In the genomic region with DNA sequence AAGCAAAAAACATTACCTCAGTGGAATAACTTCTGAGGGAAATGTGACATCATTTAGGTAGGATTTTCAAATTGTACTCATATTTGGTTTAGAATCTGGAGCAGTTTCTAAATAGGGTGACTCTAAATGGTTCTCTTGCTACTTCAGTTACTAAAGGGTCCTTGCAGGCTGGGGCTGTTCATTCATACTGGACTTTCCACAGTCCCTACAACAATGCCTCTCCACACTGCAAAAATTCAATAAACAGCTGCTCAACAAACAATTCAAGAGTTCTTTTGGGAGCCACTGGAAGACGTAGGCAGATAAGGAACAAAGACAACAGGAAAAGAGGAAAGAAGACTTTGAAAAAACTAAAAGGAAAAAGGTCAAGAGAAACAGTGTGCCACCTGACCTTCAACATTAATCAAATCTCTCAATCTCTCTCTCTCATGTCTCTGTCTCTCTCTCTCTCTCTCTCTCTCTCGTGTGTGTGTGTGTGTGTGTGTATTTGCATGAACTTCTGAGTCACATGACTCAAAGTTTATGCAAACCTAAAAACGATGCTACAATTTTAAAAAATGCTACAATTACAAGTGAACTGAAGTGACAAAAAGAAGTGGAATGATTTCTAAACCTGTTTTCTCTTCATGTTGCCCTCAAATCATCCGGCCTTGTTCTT, we compare ENCODE assay signal across 21 cellular contexts. TPM values are rescaled to one million over a fixed set of nuclear protein-coding genes. Genes with fewer than 3 reads are reported as not detected.
A peak's percentile ranks its signal among the peaks of the same experiment; 100 is the strongest.
DNase-seq lines count a peak whose midpoint lies in the region; ATAC-seq and TF ChIP-seq lines count a peak whose summit lies in the region.
"Had no signal": no experiment of that assay in that cellular context is flagged by ENCODE, and none has a peak within 500 bp of the region (broad histone marks: within the 10 kb centered on the region; RNA-seq: fewer than 3 reads in every experiment).

No MANE protein-coding gene starts in this region.

- peak overlapping the region; percentile 25 for H3K27ac ChIP-seq in CD4-positive, CD25-positive, alpha-beta regulatory T cell (ENCODE audit: insufficient read depth, low read length, poor library complexity, severe bottlenecking)
- H3K27ac ChIP-seq in CD8-positive, alpha-beta T cell (ENCODE audit: low read depth, low read length): no peak overlapping the region
- no peak overlapping the region for H3K27ac ChIP-seq in coronary artery
- H3K27ac ChIP-seq: epithelial cell of prostate, hepatocyte, skin epidermis had no signal

- peak overlapping the region in 1 of 4 donors; percentile 59 for H3K4me3 Mint-ChIP-seq in CD4-positive, CD25-positive, alpha-beta regulatory T cell
- no peak overlapping the region for H3K4me3 Mint-ChIP-seq in CD8-positive, alpha-beta T cell
- H3K4me3 Mint-ChIP-seq in activated T-helper 2 cell treated with anti-CD3 and anti-CD28 coated beads, Interferon-gamma antibody, Interleukin-2, Interleukin-4, amounts not matched to agents 10 μg/mL and 5 μg/mL and 100 μg/mL, durations not matched to agents 14 hours and 24 hours and 36 hours (ENCODE audit: low read depth): no peak overlapping the region
- no peak overlapping the region for H3K4me3 Mint-ChIP-seq in immature natural killer cell

- POLR2A ChIA-PET in CD8-positive, alpha-beta T cell (lab: Charles Lee): interaction anchor here (0.8 to 4.0 kb wide), 2 partner anchors 14 to 80 kb away, joined by 5 to 17 read pairs; partner anchors contain the start of gene NOL7

- CTCF ChIA-PET in CD8-positive, alpha-beta T cell (lab: Charles Lee): interaction anchor here (1.2 to 2.0 kb wide), 4 partner anchors 14 to 82 kb away, joined by 4 to 6 read pairs (median 4); partner anchors contain the start of genes NOL7, RANBP9 and SIRT5

- intact Hi-C loops in CD8-positive, alpha-beta T cell (cut with DNase I, micrococcal nuclease): loop anchor here (5.0 kb wide), 2 partner anchors 38 to 297 kb away; no protein-coding TSS in a partner anchor
- intact Hi-C loops in activated T-helper 2 cell treated with anti-CD3 and anti-CD28 coated beads, Interferon-gamma antibody, Interleukin-2, Interleukin-4, amounts not matched to agents 10 μg/mL and 5 μg/mL and 100 μg/mL, durations not matched to agents 14 hours and 24 hours and 36 hours (cut with micrococcal nuclease): no loop called here

- H3K27me3 Mint-ChIP-seq in CD4-positive, CD25-positive, alpha-beta regulatory T cell: no peaks in the 10 kb centered on the region
- H3K27me3 Mint-ChIP-seq in CD8-positive, alpha-beta T cell (ENCODE audit: low read depth): no peaks in the 10 kb centered on the region
- H3K27me3 Mint-ChIP-seq in activated T-helper 2 cell treated with anti-CD3 and anti-CD28 coated beads, Interferon-gamma antibody, Interleukin-2, Interleukin-4, amounts not matched to agents 10 μg/mL and 5 μg/mL and 100 μg/mL, durations not matched to agents 14 hours and 24 hours and 36 hours (ENCODE audit: low read depth): no peaks in the 10 kb centered on the region
- no peaks in the 10 kb centered on the region for H3K27me3 Mint-ChIP-seq in immature natural killer cell (ENCODE audit: low read depth in 3 of 3)

- H3K9me3 Mint-ChIP-seq in CD4-positive, CD25-positive, alpha-beta regulatory T cell: no peaks in the 10 kb centered on the region
- H3K9me3 Mint-ChIP-seq in CD8-positive, alpha-beta T cell: no peaks in the 10 kb centered on the region
- no peaks in the 10 kb centered on the region for H3K9me3 Mint-ChIP-seq in activated T-helper 2 cell treated with anti-CD3 and anti-CD28 coated beads, Interferon-gamma antibody, Interleukin-2, Interleukin-4, amounts not matched to agents 10 μg/mL and 5 μg/mL and 100 μg/mL, durations not matched to agents 14 hours and 24 hours and 36 hours
- no peaks in the 10 kb centered on the region for H3K9me3 Mint-ChIP-seq in immature natural killer cell

- H3K4me1 ChIP-seq in CD4-positive, CD25-positive, alpha-beta regulatory T cell (ENCODE audit: control insufficient read depth, insufficient read depth, low read length, poor library complexity, severe bottlenecking): peaks cover 4% of the 10 kb centered on the region
- H3K4me1 ChIP-seq in CD8-positive, alpha-beta T cell (ENCODE audit: insufficient read depth, low read length): no peaks in the 10 kb centered on the region

- no peaks in the 10 kb centered on the region for H3K27me3 ChIP-seq in CD4-positive, CD25-positive, alpha-beta regulatory T cell (ENCODE audit: control insufficient read depth, insufficient read depth, low read length)
- H3K27me3 ChIP-seq in CD8-positive, alpha-beta T cell (ENCODE audit: insufficient read depth, low read length): no peaks in the 10 kb centered on the region
- H3K27me3 ChIP-seq: hepatocyte, MG63 had no signal

- H3K9me3 ChIP-seq in CD4-positive, CD25-positive, alpha-beta regulatory T cell (ENCODE audit: control insufficient read depth in 2 of 2, low read length in 2 of 2): no peaks in the 10 kb centered on the region
- H3K9me3 ChIP-seq in CD8-positive, alpha-beta T cell (ENCODE audit: low read length): no peaks in the 10 kb centered on the region
- H3K9me3 ChIP-seq: MG63 had no signal

- peaks cover 19 to 46% (median 32%) of the 10 kb centered on the region in 4 donors for H3K4me1 Mint-ChIP-seq in CD4-positive, CD25-positive, alpha-beta regulatory T cell
- H3K4me1 Mint-ChIP-seq in CD8-positive, alpha-beta T cell (ENCODE audit: low read depth): peaks cover 14% of the 10 kb centered on the region
- H3K4me1 Mint-ChIP-seq in activated T-helper 2 cell treated with anti-CD3 and anti-CD28 coated beads, Interferon-gamma antibody, Interleukin-2, Interleukin-4, amounts not matched to agents 10 μg/mL and 5 μg/mL and 100 μg/mL, durations not matched to agents 14 hours and 24 hours and 36 hours (ENCODE audit: low read depth): peaks cover 21% of the 10 kb centered on the region
- H3K4me1 Mint-ChIP-seq in immature natural killer cell: peaks cover 3 to 14% of the 10 kb centered on the region in 2 donors

- no peak for DNase-seq in CD4-positive, CD25-positive, alpha-beta regulatory T cell
- no peak for DNase-seq in CD8-positive, alpha-beta T cell
- DNase-seq in activated T-helper 2 cell treated with anti-CD3 and anti-CD28 coated beads, Interferon-gamma antibody, Interleukin-2, Interleukin-4, amounts not matched to agents 10 μg/mL and 5 μg/mL and 100 μg/mL, durations not matched to agents 14 hours and 24 hours and 36 hours (ENCODE audit: low spot score): no peak
- no peak for DNase-seq in immature natural killer cell
- no peak for DNase-seq in DMS114 treated with DMSO at 0.1 percent for 48 hours (lab: John Stamatoyannopoulos, UW; ENCODE audit: unreplicated experiment)
- no peak for DNase-seq in stimulated activated CD4-positive, alpha-beta T cell treated with anti-CD3 and anti-CD28 coated beads, Interleukin-12 subunit alpha, Interleukin-12 subunit beta, amount 100 ng/mL, for 4 hours
- no peak for DNase-seq in coronary artery (ENCODE audit: low spot score)
- DNase-seq: activated CD8-positive, alpha-beta memory T cell treated with anti-CD3 and anti-CD28 coated beads for 24 hours; DMS79 treated with DMSO at 0.1 percent for 48 hours; foreskin fibroblast; MG63; NCI-H1436; NCI-H510A treated with DMSO at 0.1 percent for 48 hours; nucleus accumbens; trophoblast cell had no signal

- peaks cover 76% of the 10 kb centered on the region for H3K36me3 ChIP-seq in CD4-positive, CD25-positive, alpha-beta regulatory T cell (ENCODE audit: control insufficient read depth, insufficient read depth, low read length)
- H3K36me3 ChIP-seq in CD8-positive, alpha-beta T cell (ENCODE audit: insufficient read depth, low read length): peaks cover 17% of the 10 kb centered on the region

- no peak for ATAC-seq in CD4-positive, CD25-positive, alpha-beta regulatory T cell (ENCODE audit: low read depth in 2 of 2)
- no peak for ATAC-seq in CD8-positive, alpha-beta T cell
- no peak for ATAC-seq in GM21515 (IDR thresholded peaks at IDR 0.05; ENCODE audit: unreplicated experiment)
- ATAC-seq: HCT116, Panc1 had no signal

- peaks cover 43% of the 10 kb centered on the region for H3K36me3 Mint-ChIP-seq in CD4-positive, CD25-positive, alpha-beta regulatory T cell
- H3K36me3 Mint-ChIP-seq in CD8-positive, alpha-beta T cell: peaks cover 71% of the 10 kb centered on the region
- peaks cover 74% of the 10 kb centered on the region for H3K36me3 Mint-ChIP-seq in activated T-helper 2 cell treated with anti-CD3 and anti-CD28 coated beads, Interferon-gamma antibody, Interleukin-2, Interleukin-4, amounts not matched to agents 10 μg/mL and 5 μg/mL and 100 μg/mL, durations not matched to agents 14 hours and 24 hours and 36 hours (ENCODE audit: low read depth)
- H3K36me3 Mint-ChIP-seq in immature natural killer cell: peaks cover 7 to 18% (median 14%) of the 10 kb centered on the region in 3 donors

- no peak overlapping the region for H3K4me3 ChIP-seq in CD4-positive, CD25-positive, alpha-beta regulatory T cell (ENCODE audit: low read depth, low read length)
- H3K4me3 ChIP-seq in CD8-positive, alpha-beta T cell (ENCODE audit: low read depth, low read length): no peak overlapping the region
- no peak overlapping the region for H3K4me3 ChIP-seq in coronary artery
- H3K4me3 ChIP-seq: hepatocyte, MG63, skin epidermis had no signal

- peak overlapping the region; percentile 42 to 97 (median 80) for H3K27ac Mint-ChIP-seq in CD4-positive, CD25-positive, alpha-beta regulatory T cell
- H3K27ac Mint-ChIP-seq in CD8-positive, alpha-beta T cell: peak overlapping the region; percentile 28
- H3K27ac Mint-ChIP-seq in activated T-helper 2 cell treated with anti-CD3 and anti-CD28 coated beads, Interferon-gamma antibody, Interleukin-2, Interleukin-4, amounts not matched to agents 10 μg/mL and 5 μg/mL and 100 μg/mL, durations not matched to agents 14 hours and 24 hours and 36 hours: peak overlapping the region; percentile 59
- peak overlapping the region in 4 of 6 donors; percentile 4 to 60 (median 45) for H3K27ac Mint-ChIP-seq in immature natural killer cell

- no peak for TF ChIP-seq CTCF in CD8-positive, alpha-beta T cell (IDR thresholded peaks at IDR 0.05)
- TF ChIP-seq CTCF in coronary artery (IDR thresholded peaks at IDR 0.05): no peak

RNA-seq across cellular contexts. Expression of gene NOL7, which starts 14.5 kb away (rescaled TPM):
- 50.2 TPM for total RNA-seq in CD4-positive, CD25-positive, alpha-beta regulatory T cell
- 100 to 1,000 TPM; 127 to 145 (median 130) TPM for polyA plus RNA-seq in CD4-positive, CD25-positive, alpha-beta regulatory T cell
- 10 to 100 TPM; 70.5 to 71.1 TPM for total RNA-seq in CD8-positive, alpha-beta T cell
- 82.5 and 84.1 TPM in 2 replicates for total RNA-seq in activated T-helper 2 cell treated with anti-CD3 and anti-CD28 coated beads, Interferon-gamma antibody, Interleukin-2, Interleukin-4, amounts not matched to agents 10 μg/mL and 5 μg/mL and 100 μg/mL, durations not matched to agents 14 hours and 24 hours and 36 hours
- 10 to 100 TPM; 57.0 to 92.2 (median 65.1) TPM for polyA plus RNA-seq in immature natural killer cell

RNA-seq across cellular contexts. Expression of gene SIRT5, which starts 55.2 kb away (rescaled TPM):
- 8.2 TPM for total RNA-seq in CD4-positive, CD25-positive, alpha-beta regulatory T cell
- 10 to 100 TPM in 3 of 4 donors, 1 to 10 TPM in 1; 9.7 to 12.5 (median 11.2) TPM for polyA plus RNA-seq in CD4-positive, CD25-positive, alpha-beta regulatory T cell
- total RNA-seq in CD8-positive, alpha-beta T cell: 10 to 100 TPM; 10.6 to 12.7 TPM
- 9.0 and 9.3 TPM in 2 replicates for total RNA-seq in activated T-helper 2 cell treated with anti-CD3 and anti-CD28 coated beads, Interferon-gamma antibody, Interleukin-2, Interleukin-4, amounts not matched to agents 10 μg/mL and 5 μg/mL and 100 μg/mL, durations not matched to agents 14 hours and 24 hours and 36 hours
- 10 to 100 TPM in 2 of 3 donors, 1 to 10 TPM in 1; 7.5 to 12.3 (median 11.2) TPM for polyA plus RNA-seq in immature natural killer cell

Comparison
In these comparisons a context has a peak if more than half of its experiments do, and no peak if none do; other contexts are left out.
1. H3K27ac Mint-ChIP-seq: peak in every context shown above with its lines; median percentile 80 in CD4-positive, CD25-positive, alpha-beta regulatory T cell; 59 in activated T-helper 2 cell treated with anti-CD3 and anti-CD28 coated beads, Interferon-gamma antibody, Interleukin-2, Interleukin-4, amounts not matched to agents 10 μg/mL and 5 μg/mL and 100 μg/mL, durations not matched to agents 14 hours and 24 hours and 36 hours; 45 in immature natural killer cell; 28 in CD8-positive, alpha-beta T cell.